Comparison of ENCODE assay signal across 1 cellular context in genomic region chr2:227378371-227378782, GRCh38.
TF ChIP-seq lines count a peak whose summit lies in the region.

No MANE protein-coding gene starts in this region.

TF ChIP-seq in HepG2, 621 proteins besides CTCF, POLR2A, EP300 and RAD21:
- peak; percentile 27; the same call in 1 of the 2 replicates for TF ChIP-seq CEBPB (IDR thresholded peaks at IDR 0.05; ENCODE audit: borderline replicate concordance, low read depth, low read length)
- TF ChIP-seq HOXA5 (CRISPR knock-in tag; IDR thresholded peaks at IDR 0.05): no peak
